Comparison of ENCODE assay signal across 9 cellular contexts in genomic region chr11:72625746-72626636, GRCh38. TPM values are rescaled to one million over a fixed set of nuclear protein-coding genes. Genes with fewer than 3 reads are reported as not detected.
DNase-seq lines count a peak whose midpoint lies in the region; ATAC-seq and TF ChIP-seq lines count a peak whose summit lies in the region.
"Had no signal": no experiment of that assay in that cellular context is flagged by ENCODE, and none has a peak within 500 bp of the region (broad histone marks: within the 10 kb centered on the region; RNA-seq: fewer than 3 reads in every experiment).

No MANE protein-coding gene starts in this region.

- peaks cover 10% of the 10 kb centered on the region for H3K27me3 ChIP-seq in lower lobe of right lung (ENCODE audit: low read depth)

- no peaks in the 10 kb centered on the region for H3K36me3 ChIP-seq in lower lobe of right lung

- no peaks in the 10 kb centered on the region for H3K9me3 Mint-ChIP-seq in endothelial cell (ENCODE audit: unreplicated experiment)

- H3K4me1 ChIP-seq in lower lobe of right lung, result peaks cover 25% of the 10 kb centered on the region

- H3K4me3 ChIP-seq in lower lobe of right lung, result peak overlapping the region; percentile 2

- intact Hi-C loops in lower lobe of right lung (cut with DNase I), result no loop called here

- ATAC-seq in lower lobe of right lung (peak; percentile 72 to 78), HG02840 (IDR thresholded peaks at IDR 0.05; ENCODE audit: low FRiP score, unreplicated experiment) (no peak)

- H3K4me3 Mint-ChIP-seq in endothelial cell (ENCODE audit: unreplicated experiment), result no peak overlapping the region

- H3K9me3 ChIP-seq in lower lobe of right lung, result no peaks in the 10 kb centered on the region

- H3K27ac ChIP-seq in lower lobe of right lung (peak overlapping the region; percentile 75), temporal lobe (ENCODE audit: low read depth, low read length) (peak overlapping the region; percentile 36)

- H3K27ac Mint-ChIP-seq in endothelial cell (ENCODE audit: unreplicated experiment), result peak overlapping the region; percentile 96

- H3K36me3 Mint-ChIP-seq in endothelial cell (ENCODE audit: low read depth, unreplicated experiment), result peaks cover 28% of the 10 kb centered on the region

- DNase-seq in NCI-H446 treated with DMSO at 0.1 percent for 48 hours (lab: John Stamatoyannopoulos, UW) (peak; percentile 67), endothelial cell (ENCODE audit: low spot score) (peak; percentile 63), lower lobe of right lung (peak; percentile 62), RKO (ENCODE audit: low spot score) (no peak), NOMO-1 (lab: John Stamatoyannopoulos, UW; ENCODE audit: unreplicated experiment in 2 of 2) (no peak), SHP77 (lab: John Stamatoyannopoulos, UW) (no peak)
- DNase-seq: NCI-H2227 treated with DMSO at 0.1 percent for 48 hours had no signal

- TF ChIP-seq CTCF in endothelial cell (IDR thresholded peaks at IDR 0.05; ENCODE audit: unreplicated experiment), result no peak
- TF ChIP-seq CTCF in lower lobe of right lung (IDR thresholded peaks at IDR 0.05), result no peak

- peaks cover 35% of the 10 kb centered on the region for H3K27me3 Mint-ChIP-seq in endothelial cell (ENCODE audit: unreplicated experiment)

- H3K4me1 Mint-ChIP-seq in endothelial cell (ENCODE audit: unreplicated experiment), result peaks cover 52% of the 10 kb centered on the region

RNA-seq across cellular contexts. Expression of gene PDE2A, which starts 48.2 kb away (rescaled TPM):
- total RNA-seq in endothelial cell (ENCODE audit: unreplicated experiment) (65.9 TPM), lower lobe of right lung (19.5 TPM), temporal lobe (80.4 TPM)

Comparison
In these comparisons a context has a peak if more than half of its experiments do, and no peak if none do; other contexts are left out.
1. DNase-seq: peak in NCI-H446 treated with DMSO at 0.1 percent for 48 hours (single experiment), endothelial cell (single experiment) and lower lobe of right lung (single experiment); none in RKO (single experiment), NOMO-1 (0 of 2) and SHP77 (0 of 2).